Comparison of ENCODE assay signal across 22 cellular contexts in genomic region chr5:142304013-142304701, GRCh38. TPM values are rescaled to one million over a fixed set of nuclear protein-coding genes. Genes with fewer than 3 reads are reported as not detected.
DNase-seq lines count a peak whose midpoint lies in the region; ATAC-seq, FAIRE-seq and TF ChIP-seq lines count a peak whose summit lies in the region.
"Had no signal": no experiment of that assay in that cellular context is flagged by ENCODE, and none has a peak within 500 bp of the region (broad histone marks: within the 10 kb centered on the region; RNA-seq: fewer than 3 reads in every experiment).

No MANE protein-coding gene starts in this region.

- intact Hi-C loops in heart right ventricle (cut with DNase I) (loop anchor here in 2 of 10 donors (10.0 kb wide), 2 partner anchors 149 to 309 kb away; no protein-coding TSS in a partner anchor), breast epithelium (cut with DNase I; ENCODE audit: low total_unique reads) (no loop called here)

- no peak for FAIRE-seq in small intestine (lab: Jason Lieb, UNC)
- FAIRE-seq: colon, GM12892, pancreas had no signal

- no peak overlapping the region for H3K9ac ChIP-seq in adipocyte (ENCODE audit: low read length)

- H3K27me3 ChIP-seq in adipocyte (replicated peaks; ENCODE audit: control insufficient read depth, insufficient read depth, low read length) = no peaks in the 10 kb centered on the region
- H3K27me3 ChIP-seq in heart right ventricle = no peaks in the 10 kb centered on the region
- no peaks in the 10 kb centered on the region for H3K27me3 ChIP-seq in small intestine (ENCODE audit: control insufficient read depth in 2 of 2, insufficient read depth in 2 of 2, low read length in 2 of 2)
- no peaks in the 10 kb centered on the region for H3K27me3 ChIP-seq in breast epithelium
- H3K27me3 ChIP-seq: foreskin keratinocyte, left lung, pancreas had no signal

- H3K27ac ChIP-seq in heart right ventricle (no peak overlapping the region), small intestine (ENCODE audit: low read depth in 1 of 2, low read length in 1 of 2) (no peak overlapping the region), breast epithelium (no peak overlapping the region)
- H3K27ac ChIP-seq: foreskin keratinocyte, left lung, pancreas had no signal

- TF ChIP-seq POLR2A in breast epithelium (IDR thresholded peaks at IDR 0.05) = no peak

- ATAC-seq in heart right ventricle (peak; percentile 36 to 78 (median 68)), GM21723 (IDR thresholded peaks at IDR 0.05; ENCODE audit: unreplicated experiment) (no peak), HG03378 (IDR thresholded peaks at IDR 0.05; ENCODE audit: unreplicated experiment) (no peak)
- ATAC-seq: foreskin keratinocyte, left lung, pancreas had no signal

- TF ChIP-seq CTCF in heart right ventricle (IDR thresholded peaks at IDR 0.05) (no peak), breast epithelium (IDR thresholded peaks at IDR 0.05) (no peak)

- WGBS in heart right ventricle, 2 donors = 45 to 69% methylated on average over 14 of the region's 14 CpGs
- WGBS in small intestine, 3 donors = 42 to 74% (median 48%) methylated on average over 14 of the region's 14 CpGs

- DNase-seq in HCEC 1CT (peak; percentile 37), adipocyte (ENCODE audit: low read depth) (peak; percentile 64), heart right ventricle (peak; percentile 35 to 37), small intestine (peak; percentile 59), GM03348 (ENCODE audit: low spot score) (no peak), breast epithelium (ENCODE audit: low spot score in 2 of 2) (no peak)
- DNase-seq: activated CD4-positive, alpha-beta T cell treated with anti-CD3 and anti-CD28 coated beads, Interleukin-2, amount 10 ng/mL, durations not matched to agents 24 days and 14 days; activated effector memory CD4-positive, alpha-beta T cell treated with Interleukin-2 at 50 U/mL for 16 hours; amygdala; foreskin keratinocyte; GF-D8; left lung; MM.1S; NCI-H1930; RPMI8226; stimulated activated CD4-positive, alpha-beta T cell treated with anti-CD3 and anti-CD28 coated beads, Interleukin-4, amount 100 ng/mL, for 24 hours had no signal

- H3K4me1 ChIP-seq in adipocyte (ENCODE audit: control insufficient read depth, insufficient read depth, low read length) (no peaks in the 10 kb centered on the region), heart right ventricle (peaks cover 0 to 14% (median 10%) of the 10 kb centered on the region in 9 donors), small intestine (ENCODE audit: control insufficient read depth in 2 of 2, insufficient read depth in 1 of 2, low read depth in 1 of 2, low read length in 1 of 2) (peaks cover 2 to 14% of the 10 kb centered on the region in 2 donors), breast epithelium (no peaks in the 10 kb centered on the region)
- H3K4me1 ChIP-seq: foreskin keratinocyte, left lung, pancreas had no signal

- H3K4me3 ChIP-seq in adipocyte (ENCODE audit: low read length) = no peak overlapping the region
- H3K4me3 ChIP-seq in heart right ventricle = no peak overlapping the region
- H3K4me3 ChIP-seq in small intestine (ENCODE audit: low read depth in 1 of 2, low read length in 2 of 2) = no peak overlapping the region
- no peak overlapping the region for H3K4me3 ChIP-seq in breast epithelium
- H3K4me3 ChIP-seq: left lung, pancreas had no signal

- no peaks in the 10 kb centered on the region for H3K9me3 ChIP-seq in adipocyte (ENCODE audit: control insufficient read depth, low read length)
- H3K9me3 ChIP-seq in heart right ventricle = no peaks in the 10 kb centered on the region
- no peaks in the 10 kb centered on the region for H3K9me3 ChIP-seq in small intestine (ENCODE audit: control insufficient read depth, low read depth)
- H3K9me3 ChIP-seq in breast epithelium = no peaks in the 10 kb centered on the region
- H3K9me3 ChIP-seq: left lung, pancreas had no signal

- peaks cover 7% of the 10 kb centered on the region for H3K36me3 ChIP-seq in adipocyte (ENCODE audit: control insufficient read depth, insufficient read depth, low read length, severe bottlenecking)
- peaks cover 0 to 18% (median 0%) of the 10 kb centered on the region in 9 donors for H3K36me3 ChIP-seq in heart right ventricle
- no peaks in the 10 kb centered on the region for H3K36me3 ChIP-seq in small intestine (ENCODE audit: control insufficient read depth in 2 of 2, insufficient read depth in 2 of 2, low read length in 2 of 2)
- H3K36me3 ChIP-seq in breast epithelium = no peaks in the 10 kb centered on the region
- H3K36me3 ChIP-seq: left lung, pancreas had no signal

RNA-seq across cellular contexts. Expression of gene SPRY4, which starts 20.7 kb away (rescaled TPM):
- total RNA-seq in heart right ventricle (10 to 100 TPM in 5 of 10 donors, 1 to 10 TPM in 5; 7.4 to 13.7 (median 10.1) TPM), breast epithelium (10 to 100 TPM; 13.0 to 18.0 (median 14.5) TPM)
- polyA plus RNA-seq in heart right ventricle (1 to 10 TPM; 5.0 to 5.5 TPM), small intestine (1 to 10 TPM; 1.4 to 7.9 (median 5.8) TPM)
- total RNA-seq: B cell had no signal

Comparison
In these comparisons a context has a peak if more than half of its experiments do, and no peak if none do; other contexts are left out.
1. DNase-seq: peak in HCEC 1CT (single experiment), adipocyte (single experiment), heart right ventricle (2 of 2) and small intestine (single experiment); none in GM03348 (single experiment) and breast epithelium (0 of 2).
2. ATAC-seq: peak in heart right ventricle (8 of 8); none in GM21723 (single experiment) and HG03378 (single experiment).